Comparison of ENCODE assay signal across 8 cellular contexts in genomic region chr7:974820-975681, GRCh38. TPM values are rescaled to one million over a fixed set of nuclear protein-coding genes. Genes with fewer than 3 reads are reported as not detected.
DNase-seq lines count a peak whose midpoint lies in the region; ATAC-seq, FAIRE-seq and TF ChIP-seq lines count a peak whose summit lies in the region.

A gene with protein sequence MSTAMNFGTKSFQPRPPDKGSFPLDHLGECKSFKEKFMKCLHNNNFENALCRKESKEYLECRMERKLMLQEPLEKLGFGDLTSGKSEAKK (minus strand): TSS chr7:975549. CDS start chr7:975509, 40 bp downstream.

- DNase-seq in GM12892 (ENCODE audit: insufficient read length) (peak; percentile 92), NCI-H146 (lab: John Stamatoyannopoulos, UW) (peak; percentile 86), T-helper 2 cell (peak; percentile 79 to 95 (median 86)), amygdala (lab: John Stamatoyannopoulos, UW) (peak; percentile 32 to 89 (median 76)), right cardiac atrium (peak; percentile 92 to 97 (median 96)), pulmonary artery endothelial cell (ENCODE audit: low read depth, low spot score) (peak; percentile 60)

- no peaks in the 10 kb centered on the region for H3K9me3 ChIP-seq in right cardiac atrium (ENCODE audit: control insufficient read depth, low read length)

- peak within 1 kb of the TSS; percentile 83 for H3K4me3 ChIP-seq in right cardiac atrium (ENCODE audit: low read length)
- H3K4me3 ChIP-seq in urinary bladder (ENCODE audit: low read depth, low read length) = peak within 1 kb of the TSS; percentile 92

- no peaks in the 10 kb centered on the region for H3K36me3 ChIP-seq in urinary bladder (ENCODE audit: insufficient read depth)

- WGBS in right cardiac atrium = under 1% methylated on average over 78 of the region's 78 CpGs
- WGBS in urinary bladder = under 1% methylated on average over 78 of the region's 78 CpGs

- peak; percentile 76 for FAIRE-seq in GM12892 (lab: Jason Lieb, UNC)

- H3K4me1 ChIP-seq in right cardiac atrium (ENCODE audit: control insufficient read depth, insufficient read depth, low read length) (no peaks in the 10 kb centered on the region), urinary bladder (ENCODE audit: insufficient read depth) (no peaks in the 10 kb centered on the region)

- intact Hi-C loops in right cardiac atrium (cut with DNase I) = no loop called here

- no peaks in the 10 kb centered on the region for H3K27me3 ChIP-seq in right cardiac atrium (ENCODE audit: control insufficient read depth, insufficient read depth)

- TF ChIP-seq POLR2A in GM12892 (IDR thresholded peaks at IDR 0.05; ENCODE audit: low read depth, low read length) = peak; percentile 90

- H3K27ac ChIP-seq in right cardiac atrium (ENCODE audit: low read length) (peak within 1 kb of the TSS; percentile 96), urinary bladder (ENCODE audit: low read depth) (peak within 1 kb of the TSS; percentile 90)

- ATAC-seq in HG02798 (IDR thresholded peaks at IDR 0.05; ENCODE audit: poor library complexity, unreplicated experiment) (peak; percentile 73), right cardiac atrium (peak; percentile 97)

RNA-seq across cellular contexts. Expression of the gene that starts here (rescaled TPM):
- polyA plus RNA-seq in GM12892 (2012; ENCODE audit: missing spikeins) = 10.9 TPM
- total RNA-seq in right cardiac atrium (1 to 10 TPM; 6.3 to 8.8 (median 7.8) TPM), pulmonary artery endothelial cell (5.9 and 7.7 TPM in 2 replicates), urinary bladder (24.0 TPM)
- polyA plus RNA-seq in right cardiac atrium (5.8 TPM), urinary bladder (6.5 TPM)

Comparison
In these comparisons a context has a peak if more than half of its experiments do, and no peak if none do; other contexts are left out.
1. Peak in every context shown above with its lines: DNase-seq, ATAC-seq, H3K4me3 ChIP-seq and H3K27ac ChIP-seq.